Comparison of ENCODE assay signal across 26 cellular contexts in genomic region chr21:35066824-35067223, GRCh38. TPM values are rescaled to one million over a fixed set of nuclear protein-coding genes. Genes with fewer than 3 reads are reported as not detected.
DNase-seq lines count a peak whose midpoint lies in the region; ATAC-seq, FAIRE-seq and TF ChIP-seq lines count a peak whose summit lies in the region.
"Had no signal": no experiment of that assay in that cellular context is flagged by ENCODE, and none has a peak within 500 bp of the region (broad histone marks: within the 10 kb centered on the region; RNA-seq: fewer than 3 reads in every experiment).

No MANE protein-coding gene starts in this region.

- no peaks in the 10 kb centered on the region for H3K9me1 ChIP-seq in K562 (ENCODE audit: control insufficient read depth, insufficient read depth, low read length)
- H3K9me1 ChIP-seq in keratinocyte (ENCODE audit: control insufficient read depth, extremely low read depth, insufficient read depth, low read length) = no peaks in the 10 kb centered on the region

- dilution Hi-C loops in keratinocyte (cut with MboI; ENCODE audit: extremely low pct_ligation_motif_present, low sequenced_read_pairs) = no loop called here

- no peaks in the 10 kb centered on the region for H3K9me3 ChIP-seq in K562 (replicated peaks; ENCODE audit: control insufficient read depth, insufficient read depth, low read depth, low read length)
- no peaks in the 10 kb centered on the region for H3K9me3 ChIP-seq in keratinocyte (ENCODE audit: control insufficient read depth, low read depth, low read length)
- H3K9me3 ChIP-seq: BE2C, BLaER1 had no signal

- H3K79me2 ChIP-seq in K562 (ENCODE audit: control insufficient read depth, insufficient read depth, low read length) (no peaks in the 10 kb centered on the region), keratinocyte (ENCODE audit: control insufficient read depth, insufficient read depth, low read length) (no peaks in the 10 kb centered on the region)

- no peak for TF ChIP-seq RAD21 in K562 (CRISPR knock-in tag; conservative IDR thresholded peaks at IDR 0.05 in 1 of 2, IDR thresholded peaks at IDR 0.05 in 1 of 2)

- no peak overlapping the region for H3K4me2 ChIP-seq in K562 (ENCODE audit: insufficient read depth, low read length)
- H3K4me2 ChIP-seq in keratinocyte (ENCODE audit: control insufficient read depth, extremely low read depth, insufficient read depth, low read depth, low read length) = no peak overlapping the region
- H3K4me2 ChIP-seq: BLaER1 had no signal

- H4K20me1 ChIP-seq in K562 (replicated peaks; ENCODE audit: control insufficient read depth, insufficient read depth, low read length) (no peaks in the 10 kb centered on the region), keratinocyte (ENCODE audit: control insufficient read depth, extremely low read depth, insufficient read depth, low read length) (no peaks in the 10 kb centered on the region)
- H4K20me1 ChIP-seq: BLaER1 had no signal

- POLR2A ChIA-PET in K562 (lab: Yijun Ruan, JAX) = interaction anchor here (2.6 kb wide), 1 partner anchor 9 kb away, joined by 5 read pairs; no protein-coding TSS in a partner anchor

- H3K27ac ChIP-seq in K562 (ENCODE audit: extremely low read depth, low read depth, low read length) (no peak overlapping the region), keratinocyte (ENCODE audit: control insufficient read depth, insufficient read depth, low read length) (no peak overlapping the region)
- H3K27ac ChIP-seq: BLaER1 had no signal

- H3K27me3 ChIP-seq in K562 (ENCODE audit: control insufficient read depth in 2 of 2, insufficient read depth in 2 of 2, low read length in 2 of 2) (no peaks in the 10 kb centered on the region), keratinocyte (ENCODE audit: control insufficient read depth, extremely low read depth, insufficient read depth, low read length) (no peaks in the 10 kb centered on the region)
- H3K27me3 ChIP-seq: BE2C, BLaER1 had no signal

- no TSS peak for BruUV-seq in K562 (replicated peaks; lab: Mats Ljungman, UMichigan)

- H3K4me1 ChIP-seq in K562 (replicated peaks in 1 of 2; ENCODE audit: control insufficient read depth in 2 of 2, insufficient read depth in 2 of 2, low read length in 2 of 2) = no peaks in the 10 kb centered on the region
- H3K4me1 ChIP-seq in keratinocyte (ENCODE audit: control insufficient read depth, extremely low read depth, insufficient read depth, low read length) = peaks cover 23% of the 10 kb centered on the region
- H3K4me1 ChIP-seq: BE2C, BLaER1 had no signal

- TF ChIP-seq POLR2A in K562 (conservative IDR thresholded peaks at IDR 0.05) (no peak), lower leg skin (IDR thresholded peaks at IDR 0.05) (no peak)

- DNase-seq in K562 (ENCODE audit: extremely low read depth in 1 of 4, low spot score in 3 of 4) (no peak), keratinocyte (ENCODE audit: low read depth, low spot score) (no peak), lower leg skin (ENCODE audit: low spot score in 2 of 2) (no peak), cerebellar cortex (ENCODE audit: low spot score) (no peak), RKO (ENCODE audit: low spot score) (no peak)
- DNase-seq: 8988T; ACHN; BE2C; C1 segment of cervical spinal cord; CD4-positive, alpha-beta memory T cell; CD4-positive, CD25-positive, alpha-beta regulatory T cell; CD8-positive, alpha-beta memory T cell; COR-L47; DMS 273 treated with DMSO at 0.1 percent for 48 hours; DMS153; DMS53; DMS79; DND-41; EL; GDM1 had no signal

- no peak for TF ChIP-seq EP300 in K562 (IDR thresholded peaks at IDR 0.05; ENCODE audit: low read length)

- ATAC-seq in K562 = no peak
- ATAC-seq: GM12878 had no signal

- FAIRE-seq in K562 (lab: Jason Lieb, UNC) = no peak
- peak; percentile 36 for FAIRE-seq in keratinocyte (lab: Jason Lieb, UNC)
- FAIRE-seq: A204.1, GM12878, GM12892, GM18507 had no signal

- in situ Hi-C loops in K562 (cut with MboI) = no loop called here

- intact Hi-C loops in K562 (cut with micrococcal nuclease) (no loop called here), lower leg skin (cut with DNase I; ENCODE audit: low total_unique reads) (no loop called here)

- WGBS in K562 (ENCODE audit: insufficient coverage, low coverage, missing lambda C conversion rate) = 57% methylated on average over 4 of the region's 4 CpGs
- 90 to 96% methylated on average over 4 of the region's 4 CpGs for WGBS in lower leg skin, 2 donors

- TF ChIP-seq CTCF in K562 (IDR thresholded peaks at IDR 0.05 in 2 of 3, conservative IDR thresholded peaks at IDR 0.05 in 1 of 3; ENCODE audit: insufficient read depth in 2 of 3, low read depth in 1 of 3, low read length in 3 of 3) (no peak), keratinocyte (optimal IDR thresholded peaks at IDR 0.05 in 1 of 3, IDR thresholded peaks at IDR 0.05 in 1 of 3, conservative IDR thresholded peaks at IDR 0.05 in 1 of 3; ENCODE audit: extremely low read depth in 1 of 3, insufficient read depth in 2 of 3, low read length in 3 of 3) (no peak), lower leg skin (IDR thresholded peaks at IDR 0.05) (no peak)

- CTCF ChIA-PET in K562 (lab: Yijun Ruan, JAX; ENCODE audit: low intra/inter-chr PET ratio) = no interaction called here

- H3K9ac ChIP-seq in K562 (ENCODE audit: insufficient read depth in 1 of 2, low read depth in 2 of 2, low read length in 2 of 2) (no peak overlapping the region), keratinocyte (ENCODE audit: control insufficient read depth, extremely low read depth, insufficient read depth, low read length) (no peak overlapping the region)
- H3K9ac ChIP-seq: BLaER1 had no signal

- no peak overlapping the region for H2AFZ ChIP-seq in K562 (ENCODE audit: low read depth, low read length)
- H2AFZ ChIP-seq in keratinocyte (ENCODE audit: control insufficient read depth, low read length) = no peak overlapping the region

- H3K36me3 ChIP-seq in K562 (ENCODE audit: control insufficient read depth, insufficient read depth, low read length) (no peaks in the 10 kb centered on the region), keratinocyte (ENCODE audit: control insufficient read depth in 2 of 2, extremely low read depth in 1 of 2, insufficient read depth in 2 of 2, low read length in 2 of 2) (no peaks in the 10 kb centered on the region)
- H3K36me3 ChIP-seq: BE2C, BLaER1 had no signal

- H3K4me3 ChIP-seq in K562 = no peak overlapping the region
- H3K4me3 ChIP-seq in keratinocyte (ENCODE audit: control insufficient read depth in 2 of 3, extremely low read depth in 1 of 3, insufficient read depth in 2 of 3, low read depth in 1 of 3, low read length in 3 of 3) = no peak overlapping the region
- H3K4me3 ChIP-seq in lower leg skin (ENCODE audit: low read depth, poor library complexity, severe bottlenecking) = no peak overlapping the region
- H3K4me3 ChIP-seq: BLaER1, GM12878 had no signal

TF ChIP-seq in K562, 482 proteins besides CTCF, POLR2A, EP300 and RAD21:
- TF ChIP-seq KLF16 (IDR thresholded peaks at IDR 0.05) = no peak
- TF ChIP-seq PKNOX1 (IDR thresholded peaks at IDR 0.05) = 0 out of 2 replicates have a peak, but pooled peaks have one; percentile 32
- peak; percentile 50 for TF ChIP-seq MEIS2 (IDR thresholded peaks at IDR 0.05; ENCODE audit: partially characterized antibody)
TF ChIP-seq in K562: peak in this region for 2.

RNA-seq across cellular contexts. Expression of gene RUNX1, which starts 17.7 kb away (rescaled TPM):
- total RNA-seq in K562 (2011; cell fraction: chromatin; rRNA removed; ENCODE audit: low replicate concordance) = 167 and 196 TPM in 2 replicates
- total RNA-seq in K562 (2011; cell fraction: nucleolus; rRNA removed) = 104 and 114 TPM in 2 replicates
- 135 and 188 TPM in 2 replicates for total RNA-seq in K562 (2011; cell fraction: nucleoplasm; rRNA removed)
- total RNA-seq in K562 (2014; rRNA removed) = 20.8 and 27.3 TPM in 2 replicates
- 13.8 TPM in 2 replicates for total RNA-seq in K562 (2014; rRNA removed; fragmentation: Illumina TruSeq; extraction: Trizol)
- total RNA-seq in K562 (2015; rRNA removed; fragmentation: Illumina TruSeq; extraction: Trizol) = 8.8 and 9.8 TPM in 2 replicates
- 62.2 and 68.6 TPM in 2 replicates for total RNA-seq in K562 (2021)
- polyA plus RNA-seq in K562 (2011; rRNA removed) = 15.9 and 17.8 TPM in 2 replicates
- polyA plus RNA-seq in K562 (2011; cell fraction: cytosol; rRNA removed) = 7.6 and 12.6 TPM in 2 replicates
- polyA plus RNA-seq in K562 (2011; cell fraction: nucleus; rRNA removed) = 50.6 and 80.8 TPM in 2 replicates
- polyA plus RNA-seq in K562 (2012) = 19.4 and 60.9 TPM in 2 replicates
- polyA plus RNA-seq in K562 (2014; fragmentation: Illumina TruSeq; extraction: Trizol) = 22.7 and 26.7 TPM in 2 replicates
- polyA plus RNA-seq in K562 (2014; fragmentation: Nextera tagmentation; extraction: Ambion mirVana) = 1 to 10 TPM; 2.2 to 4.5 TPM
- polyA plus RNA-seq in K562 (2014; rRNA removed) = 20.1 and 30.6 TPM in 2 replicates
- 29.0 and 39.2 TPM in 2 replicates for polyA minus RNA-seq in K562 (2011; rRNA and poly(A)+ RNA removed)
- polyA minus RNA-seq in K562 (2011; cell fraction: cytosol; rRNA and poly(A)+ RNA removed) = 10.4 and 28.6 TPM in 2 replicates
- 119 and 149 TPM in 2 replicates for polyA minus RNA-seq in K562 (2011; cell fraction: nucleus; rRNA and poly(A)+ RNA removed)
- 25.5 to 91.0 TPM (median 44.9 TPM) in 3 replicates for polyA plus RNA-seq in keratinocyte
- polyA plus RNA-seq in keratinocyte (2011; ENCODE audit: low read depth) = 5.9 TPM
- polyA plus RNA-seq in keratinocyte (2011; cell fraction: cytosol; rRNA removed) = 37.4 and 45.8 TPM in 2 replicates
- 145 and 159 TPM in 2 replicates for polyA plus RNA-seq in keratinocyte (2011; cell fraction: nucleus; rRNA removed)
- polyA plus RNA-seq in keratinocyte (2012; ENCODE audit: low replicate concordance) = 10.7 and 81.7 TPM in 2 replicates
- polyA minus RNA-seq in keratinocyte = 41.9 to 182 TPM (median 83.5 TPM) in 3 replicates
- 35.7 TPM for polyA minus RNA-seq in keratinocyte (2011; cell fraction: cytosol; rRNA and poly(A)+ RNA removed)
- polyA minus RNA-seq in keratinocyte (2011; cell fraction: nucleus; rRNA and poly(A)+ RNA removed) = 165 and 282 TPM in 2 replicates
- total RNA-seq in lower leg skin = 10 to 100 TPM in 3 of 4 donors, 1 to 10 TPM in 1; 7.3 to 29.1 (median 18.1) TPM
- total RNA-seq: G401 had no signal
